8 cellular contexts compared by ENCODE assay signal in the genomic region with DNA sequence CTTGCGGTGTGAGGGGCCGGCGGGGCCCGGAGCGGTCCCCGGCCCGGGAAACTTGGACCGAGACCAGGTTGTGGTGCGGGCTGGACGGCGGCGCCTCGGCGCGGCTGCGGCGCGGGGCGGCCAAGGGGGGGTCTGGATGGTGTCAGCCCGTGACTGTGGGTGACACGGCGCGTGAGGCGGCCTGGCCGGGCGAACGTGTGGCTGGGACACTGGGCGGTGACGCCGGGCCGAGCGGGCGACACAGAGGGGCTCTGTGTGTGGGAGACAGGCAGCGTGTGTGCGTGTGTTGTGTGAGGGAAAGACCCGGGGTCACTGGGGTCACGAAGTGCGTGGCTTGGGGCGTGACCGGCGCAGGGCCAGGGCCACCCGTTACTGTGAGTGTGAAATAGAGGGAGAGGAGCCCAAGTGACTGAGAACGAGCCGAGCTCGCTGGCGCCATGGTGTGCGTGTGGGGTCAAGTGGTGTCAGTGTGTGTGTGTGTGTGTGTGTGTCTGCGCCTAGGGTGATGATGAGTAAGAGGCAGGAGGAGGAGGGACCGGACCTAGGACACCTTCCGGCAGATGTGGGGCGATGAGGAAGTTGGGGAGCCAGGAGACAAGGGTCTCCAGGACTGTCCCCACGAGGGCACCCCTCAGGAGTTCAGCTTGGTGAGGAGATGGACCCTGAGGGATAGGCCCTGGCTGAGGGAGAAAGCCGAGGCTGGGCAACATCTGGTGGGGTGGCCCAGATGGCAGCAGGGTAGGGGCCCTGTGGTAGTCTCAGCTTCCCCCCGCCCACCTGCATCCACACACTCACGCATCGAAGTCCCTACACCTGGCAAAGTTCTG. TPM values are rescaled to one million over a fixed set of nuclear protein-coding genes. Genes with fewer than 3 reads are reported as not detected.
DNase-seq lines count a peak whose midpoint lies in the region; ATAC-seq and TF ChIP-seq lines count a peak whose summit lies in the region.

No MANE protein-coding gene starts in this region.

- CTCF ChIA-PET in BJ (lab: Yijun Ruan, JAX) = interaction anchor here (0.7 to 1.6 kb wide), 11 partner anchors 10 to 119 kb away, joined by 3 to 11 read pairs (median 4); no protein-coding TSS in a partner anchor

- H3K27ac ChIP-seq in HUES6 (ENCODE audit: low read depth, low read length) = peak overlapping the region; percentile 24; the same call in 1 of the 2 replicates
- peak overlapping the region; percentile 68 for H3K27ac ChIP-seq in adipose tissue (ENCODE audit: low read depth, low read length)
- peak overlapping the region; percentile 41 for H3K27ac ChIP-seq in rectal smooth muscle tissue (ENCODE audit: low read depth, low read length)

- no peaks in the 10 kb centered on the region for H3K27me3 ChIP-seq in BJ (ENCODE audit: control insufficient read depth, insufficient read depth, low read length)
- H3K27me3 ChIP-seq in HUES6 (ENCODE audit: control insufficient read depth, insufficient read depth, low read length) = peaks cover 8% of the 10 kb centered on the region
- H3K27me3 ChIP-seq in rectal smooth muscle tissue (ENCODE audit: control insufficient read depth, insufficient read depth, low read length) = no peaks in the 10 kb centered on the region

- WGBS in adipose tissue, 3 donors = 5 to 13% (median 6%) methylated on average over 46 to 56 of the region's 56 CpGs

- ATAC-seq in GM19324 (IDR thresholded peaks at IDR 0.05; ENCODE audit: low FRiP score, unreplicated experiment) = peak; percentile 11
- ATAC-seq in left ventricle myocardium superior = peak; percentile 3
- ATAC-seq in GM21576 (IDR thresholded peaks at IDR 0.05; ENCODE audit: unreplicated experiment) = no peak

- DNase-seq in BJ (ENCODE audit: low read depth) = no peak
- DNase-seq in SW480 (ENCODE audit: low spot score) = peak; percentile 85
- peak; percentile 59 for DNase-seq in left ventricle myocardium superior

- peak overlapping the region; percentile 70 for H3K4me3 ChIP-seq in BJ (ENCODE audit: low read depth, low read length)
- peak overlapping the region; percentile 94 for H3K4me3 ChIP-seq in HUES6 (ENCODE audit: low read depth, low read length)
- H3K4me3 ChIP-seq in rectal smooth muscle tissue (ENCODE audit: low read length) = peak overlapping the region; percentile 80

- no peak for TF ChIP-seq CTCF in BJ (IDR thresholded peaks at IDR 0.05; ENCODE audit: insufficient read depth, low read depth, low read length)

- POLR2A ChIA-PET in BJ (lab: Charles Lee) = no interaction called here

- H3K4me1 ChIP-seq in HUES6 (ENCODE audit: control insufficient read depth, insufficient read depth, low read length) (peaks cover 16% of the 10 kb centered on the region), rectal smooth muscle tissue (ENCODE audit: control insufficient read depth, insufficient read depth, low read length) (no peaks in the 10 kb centered on the region)

- no peaks in the 10 kb centered on the region for H3K9me3 ChIP-seq in HUES6 (ENCODE audit: control insufficient read depth, insufficient read depth, low read depth, low read length)

- H3K9ac ChIP-seq in HUES6 (ENCODE audit: low read length) = peak overlapping the region; percentile 72
- peak overlapping the region; percentile 49 for H3K9ac ChIP-seq in rectal smooth muscle tissue (ENCODE audit: low read length)

- intact Hi-C loops in left ventricle myocardium superior (cut with micrococcal nuclease) = no loop called here

- H3K36me3 ChIP-seq in BJ (ENCODE audit: control insufficient read depth, insufficient read depth, low read length) (no peaks in the 10 kb centered on the region), HUES6 (ENCODE audit: control insufficient read depth, insufficient read depth, low read length) (no peaks in the 10 kb centered on the region), rectal smooth muscle tissue (ENCODE audit: control insufficient read depth, insufficient read depth, low read length) (no peaks in the 10 kb centered on the region)

RNA-seq across cellular contexts. Expression of gene RELT, which starts 0.8 kb away (rescaled TPM):
- polyA plus RNA-seq in BJ (2011; rRNA removed) (2.4 and 3.7 TPM in 2 replicates), adipose tissue (1 to 10 TPM in 2 of 3 donors, under 1 TPM in 1; 0.74 to 9.7 (median 2.1) TPM)
- 2.4 and 2.9 TPM in 2 replicates for polyA minus RNA-seq in BJ (2011; rRNA and poly(A)+ RNA removed)
- total RNA-seq in left ventricle myocardium superior = 1.8 TPM
